In the genomic region with DNA sequence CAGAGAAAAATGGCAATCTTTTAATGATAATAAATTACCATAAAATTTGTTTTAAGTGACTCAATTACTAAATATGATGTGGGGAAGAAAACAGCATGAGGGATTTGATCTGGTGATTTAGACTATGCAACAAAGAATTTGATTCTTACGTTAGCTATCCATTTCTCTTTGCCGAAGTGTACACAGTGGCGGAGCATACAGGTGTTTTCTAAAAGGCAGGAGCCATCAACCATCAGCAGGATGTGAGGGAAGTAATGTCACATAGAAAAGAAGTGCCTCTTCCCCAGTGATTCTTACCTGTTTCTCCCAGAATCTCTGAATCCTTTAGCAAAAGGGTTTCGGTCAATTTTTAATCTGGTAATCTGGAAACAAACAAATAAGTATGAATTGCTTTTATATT, we compare ENCODE assay signal across 2 cellular contexts.
TF ChIP-seq lines count a peak whose summit lies in the region.

No MANE protein-coding gene starts in this region.

TF ChIP-seq in GM12878, 131 proteins besides CTCF, POLR2A, EP300 and RAD21 (continued from another document):
- TF ChIP-seq, protein P1, sequence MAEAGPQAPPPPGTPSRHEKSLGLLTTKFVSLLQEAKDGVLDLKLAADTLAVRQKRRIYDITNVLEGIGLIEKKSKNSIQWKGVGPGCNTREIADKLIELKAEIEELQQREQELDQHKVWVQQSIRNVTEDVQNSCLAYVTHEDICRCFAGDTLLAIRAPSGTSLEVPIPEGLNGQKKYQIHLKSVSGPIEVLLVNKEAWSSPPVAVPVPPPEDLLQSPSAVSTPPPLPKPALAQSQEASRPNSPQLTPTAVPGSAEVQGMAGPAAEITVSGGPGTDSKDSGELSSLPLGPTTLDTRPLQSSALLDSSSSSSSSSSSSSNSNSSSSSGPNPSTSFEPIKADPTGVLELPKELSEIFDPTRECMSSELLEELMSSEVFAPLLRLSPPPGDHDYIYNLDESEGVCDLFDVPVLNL (IDR thresholded peaks at IDR 0.05; ENCODE audit: low read depth, low read length): no peak

TF ChIP-seq in liver, 16 proteins besides CTCF, POLR2A, EP300 and RAD21 (continued from another document):
- TF ChIP-seq, protein P2, sequence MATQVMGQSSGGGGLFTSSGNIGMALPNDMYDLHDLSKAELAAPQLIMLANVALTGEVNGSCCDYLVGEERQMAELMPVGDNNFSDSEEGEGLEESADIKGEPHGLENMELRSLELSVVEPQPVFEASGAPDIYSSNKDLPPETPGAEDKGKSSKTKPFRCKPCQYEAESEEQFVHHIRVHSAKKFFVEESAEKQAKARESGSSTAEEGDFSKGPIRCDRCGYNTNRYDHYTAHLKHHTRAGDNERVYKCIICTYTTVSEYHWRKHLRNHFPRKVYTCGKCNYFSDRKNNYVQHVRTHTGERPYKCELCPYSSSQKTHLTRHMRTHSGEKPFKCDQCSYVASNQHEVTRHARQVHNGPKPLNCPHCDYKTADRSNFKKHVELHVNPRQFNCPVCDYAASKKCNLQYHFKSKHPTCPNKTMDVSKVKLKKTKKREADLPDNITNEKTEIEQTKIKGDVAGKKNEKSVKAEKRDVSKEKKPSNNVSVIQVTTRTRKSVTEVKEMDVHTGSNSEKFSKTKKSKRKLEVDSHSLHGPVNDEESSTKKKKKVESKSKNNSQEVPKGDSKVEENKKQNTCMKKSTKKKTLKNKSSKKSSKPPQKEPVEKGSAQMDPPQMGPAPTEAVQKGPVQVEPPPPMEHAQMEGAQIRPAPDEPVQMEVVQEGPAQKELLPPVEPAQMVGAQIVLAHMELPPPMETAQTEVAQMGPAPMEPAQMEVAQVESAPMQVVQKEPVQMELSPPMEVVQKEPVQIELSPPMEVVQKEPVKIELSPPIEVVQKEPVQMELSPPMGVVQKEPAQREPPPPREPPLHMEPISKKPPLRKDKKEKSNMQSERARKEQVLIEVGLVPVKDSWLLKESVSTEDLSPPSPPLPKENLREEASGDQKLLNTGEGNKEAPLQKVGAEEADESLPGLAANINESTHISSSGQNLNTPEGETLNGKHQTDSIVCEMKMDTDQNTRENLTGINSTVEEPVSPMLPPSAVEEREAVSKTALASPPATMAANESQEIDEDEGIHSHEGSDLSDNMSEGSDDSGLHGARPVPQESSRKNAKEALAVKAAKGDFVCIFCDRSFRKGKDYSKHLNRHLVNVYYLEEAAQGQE (IDR thresholded peaks at IDR 0.05): no peak
- TF ChIP-seq RXRA (IDR thresholded peaks at IDR 0.05): no peak
- TF ChIP-seq, protein P3, sequence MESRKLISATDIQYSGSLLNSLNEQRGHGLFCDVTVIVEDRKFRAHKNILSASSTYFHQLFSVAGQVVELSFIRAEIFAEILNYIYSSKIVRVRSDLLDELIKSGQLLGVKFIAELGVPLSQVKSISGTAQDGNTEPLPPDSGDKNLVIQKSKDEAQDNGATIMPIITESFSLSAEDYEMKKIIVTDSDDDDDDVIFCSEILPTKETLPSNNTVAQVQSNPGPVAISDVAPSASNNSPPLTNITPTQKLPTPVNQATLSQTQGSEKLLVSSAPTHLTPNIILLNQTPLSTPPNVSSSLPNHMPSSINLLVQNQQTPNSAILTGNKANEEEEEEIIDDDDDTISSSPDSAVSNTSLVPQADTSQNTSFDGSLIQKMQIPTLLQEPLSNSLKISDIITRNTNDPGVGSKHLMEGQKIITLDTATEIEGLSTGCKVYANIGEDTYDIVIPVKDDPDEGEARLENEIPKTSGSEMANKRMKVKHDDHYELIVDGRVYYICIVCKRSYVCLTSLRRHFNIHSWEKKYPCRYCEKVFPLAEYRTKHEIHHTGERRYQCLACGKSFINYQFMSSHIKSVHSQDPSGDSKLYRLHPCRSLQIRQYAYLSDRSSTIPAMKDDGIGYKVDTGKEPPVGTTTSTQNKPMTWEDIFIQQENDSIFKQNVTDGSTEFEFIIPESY (IDR thresholded peaks at IDR 0.05): no peak
- TF ChIP-seq FOXA1 (IDR thresholded peaks at IDR 0.05): no peak
- TF ChIP-seq, protein P4, sequence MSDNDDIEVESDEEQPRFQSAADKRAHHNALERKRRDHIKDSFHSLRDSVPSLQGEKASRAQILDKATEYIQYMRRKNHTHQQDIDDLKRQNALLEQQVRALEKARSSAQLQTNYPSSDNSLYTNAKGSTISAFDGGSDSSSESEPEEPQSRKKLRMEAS (IDR thresholded peaks at IDR 0.05): no peak
- no peak for TF ChIP-seq FOXA2 (IDR thresholded peaks at IDR 0.05)
- no peak for TF ChIP-seq EGR1 (IDR thresholded peaks at IDR 0.05; ENCODE audit: low read depth in 2 of 2)
- TF ChIP-seq, protein P5, sequence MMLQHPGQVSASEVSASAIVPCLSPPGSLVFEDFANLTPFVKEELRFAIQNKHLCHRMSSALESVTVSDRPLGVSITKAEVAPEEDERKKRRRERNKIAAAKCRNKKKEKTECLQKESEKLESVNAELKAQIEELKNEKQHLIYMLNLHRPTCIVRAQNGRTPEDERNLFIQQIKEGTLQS (IDR thresholded peaks at IDR 0.05): no peak
- no peak for TF ChIP-seq GABPA (IDR thresholded peaks at IDR 0.05 in 1 of 2, conservative IDR thresholded peaks at IDR 0.05 in 1 of 2)
